In the genomic region with DNA sequence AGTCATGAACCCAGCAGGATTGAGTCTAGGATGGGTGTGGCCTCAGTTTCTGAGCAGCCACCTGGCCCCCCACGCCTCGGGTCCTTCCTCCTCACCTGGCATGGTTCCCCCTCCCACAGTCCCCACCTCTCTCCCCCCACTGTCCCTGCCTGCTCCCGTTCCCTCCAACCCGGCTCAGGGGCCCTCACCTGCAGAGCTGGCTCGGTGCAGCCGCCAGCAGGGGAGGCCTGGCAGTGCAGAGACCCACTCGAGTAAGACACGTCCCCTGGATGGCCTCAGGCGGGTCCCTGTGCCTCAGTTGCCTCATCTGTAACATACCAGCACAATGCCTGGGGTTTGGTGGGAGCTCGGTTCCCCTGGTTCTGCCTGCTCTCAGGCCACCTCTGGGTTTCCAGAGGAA, we compare ENCODE assay signal across 35 cellular contexts.
"Had no signal": no experiment of that assay in that cellular context is flagged by ENCODE, and none has a peak within 500 bp of the region (broad histone marks: within the 10 kb centered on the region; RNA-seq: fewer than 3 reads in every experiment).

No MANE protein-coding gene starts in this region.

- H3K27me3 Mint-ChIP-seq: activated CD4-positive, alpha-beta memory T cell treated with anti-CD3 and anti-CD28 coated beads for 36 hours; activated CD4-positive, alpha-beta T cell treated with anti-CD3 and anti-CD28 coated beads for 36 hours; activated CD4-positive, alpha-beta T cell treated with anti-CD3 and anti-CD28 coated beads, Interleukin-2, amount 10 ng/mL, durations not matched to agents 24 days and 14 days; activated CD8-positive, alpha-beta memory T cell treated with anti-CD3 and anti-CD28 coated beads, Interleukin-2, amount 10 ng/mL, durations not matched to agents 7 days and 5 days; activated naive CD4-positive, alpha-beta T cell treated with anti-CD3 and anti-CD28 coated beads, Interleukin-2, amount 10 ng/mL, durations not matched to agents 7 days and 5 days; activated naive CD8-positive, alpha-beta T cell treated with anti-CD3 and anti-CD28 coated beads, Interleukin-2, amount 10 ng/mL, durations not matched to agents 7 days and 5 days; brain; effector memory CD8-positive, alpha-beta T cell; T-helper 17 cell had no signal

- DNase-seq: activated CD4-positive, alpha-beta memory T cell treated with anti-CD3 and anti-CD28 coated beads for 36 hours; activated CD4-positive, alpha-beta T cell treated with anti-CD3 and anti-CD28 coated beads for 36 hours; activated CD4-positive, alpha-beta T cell treated with anti-CD3 and anti-CD28 coated beads, Interleukin-2, amount 10 ng/mL, durations not matched to agents 24 days and 14 days; activated CD4-positive, CD25-positive, alpha-beta regulatory T cell; activated CD4-positive, CD25-positive, alpha-beta regulatory T cell treated with anti-CD3 and anti-CD28 coated beads, Interleukin-2, amount 50 U/mL, for 72 hours; activated CD8-positive, alpha-beta memory T cell treated with anti-CD3 and anti-CD28 coated beads, Interleukin-2, amount 10 ng/mL, durations not matched to agents 7 days and 5 days; activated CD8-positive, alpha-beta memory T cell treated with anti-CD3 and anti-CD28 coated beads, Interleukin-2, amount 50 U/mL, for 4 hours; activated CD8-positive, alpha-beta T cell treated with anti-CD3 and anti-CD28 coated beads, Interleukin-2, amount 10 ng/mL, durations not matched to agents 7 days and 5 days; activated gamma-delta T cell; activated naive CD4-positive, alpha-beta T cell; activated naive CD4-positive, alpha-beta T cell treated with anti-CD3 and anti-CD28 coated beads, Interleukin-2, amount 10 ng/mL, durations not matched to agents 7 days and 5 days; activated naive CD8-positive, alpha-beta T cell treated with anti-CD3 and anti-CD28 coated beads, Interleukin-2, amount 10 ng/mL, durations not matched to agents 7 days and 5 days; activated T-cell treated with anti-CD3 and anti-CD28 coated beads, Interleukin-2, amount 50 U/mL, for 1 hour; activated T-cell treated with anti-CD3 and anti-CD28 coated beads, Interleukin-2, amount 50 U/mL, for 48 hours; central memory CD4-positive, alpha-beta T cell; cerebellar nuclear complex; colonic mucosa; dorsolateral prefrontal cortex; effector memory CD8-positive, alpha-beta T cell; erythroblast; foreskin keratinocyte; T-helper 1 cell; T-helper 17 cell; T1000; WERI-Rb-1 had no signal

- H3K4me3 Mint-ChIP-seq: activated CD4-positive, alpha-beta memory T cell treated with anti-CD3 and anti-CD28 coated beads for 36 hours; activated CD4-positive, alpha-beta T cell treated with anti-CD3 and anti-CD28 coated beads for 36 hours; activated CD4-positive, alpha-beta T cell treated with anti-CD3 and anti-CD28 coated beads, Interleukin-2, amount 10 ng/mL, durations not matched to agents 24 days and 14 days; activated CD8-positive, alpha-beta memory T cell treated with anti-CD3 and anti-CD28 coated beads, Interleukin-2, amount 10 ng/mL, durations not matched to agents 7 days and 5 days; activated CD8-positive, alpha-beta T cell treated with anti-CD3 and anti-CD28 coated beads, Interleukin-2, amount 10 ng/mL, durations not matched to agents 7 days and 5 days; activated naive CD4-positive, alpha-beta T cell treated with anti-CD3 and anti-CD28 coated beads, Interleukin-2, amount 10 ng/mL, durations not matched to agents 7 days and 5 days; activated naive CD8-positive, alpha-beta T cell treated with anti-CD3 and anti-CD28 coated beads, Interleukin-2, amount 10 ng/mL, durations not matched to agents 7 days and 5 days; activated T-helper 1 cell treated with anti-CD3 and anti-CD28 coated beads, Interleukin-12 subunit alpha, Interleukin-12 subunit beta, Interleukin-2, Interleukin-4 antibody, amounts not matched to agents 30 ng/mL and 10 ng/mL and 1 ng/mL, durations not matched to agents 14 hours and 24 hours and 36 hours; brain; effector memory CD8-positive, alpha-beta T cell; T-helper 17 cell; T-helper 2 cell treated with Interferon-gamma antibody and Interleukin-4, amounts not matched to agents 5 μg/mL and 100 μg/mL, for 36 hours had no signal

- H3K27me3 ChIP-seq: ascending aorta, breast epithelium, cardiac muscle cell, colonic mucosa, dorsolateral prefrontal cortex, esophagus muscularis mucosa, foreskin keratinocyte, gastroesophageal sphincter had no signal

- H3K27ac ChIP-seq: ascending aorta, breast epithelium, cardiac muscle cell, colonic mucosa, dorsolateral prefrontal cortex, esophagus muscularis mucosa, foreskin keratinocyte, gastroesophageal sphincter, WERI-Rb-1 had no signal

- H3K9me3 ChIP-seq: ascending aorta, breast epithelium, colonic mucosa, esophagus muscularis mucosa, gastroesophageal sphincter had no signal

- H3K36me3 ChIP-seq: breast epithelium, cardiac muscle cell had no signal

- H3K36me3 Mint-ChIP-seq: activated CD4-positive, alpha-beta memory T cell treated with anti-CD3 and anti-CD28 coated beads for 36 hours; activated CD8-positive, alpha-beta memory T cell treated with anti-CD3 and anti-CD28 coated beads, Interleukin-2, amount 10 ng/mL, durations not matched to agents 7 days and 5 days; activated naive CD4-positive, alpha-beta T cell treated with anti-CD3 and anti-CD28 coated beads, Interleukin-2, amount 10 ng/mL, durations not matched to agents 7 days and 5 days; activated naive CD4-positive, alpha-beta T cell treated with anti-CD3 and anti-CD28 coated beads, Interleukin-2, amount 50 U/mL, for 72 hours; activated naive CD8-positive, alpha-beta T cell treated with anti-CD3 and anti-CD28 coated beads, Interleukin-2, amount 10 ng/mL, durations not matched to agents 7 days and 5 days had no signal

- H3K4me1 Mint-ChIP-seq: activated CD4-positive, alpha-beta T cell treated with anti-CD3 and anti-CD28 coated beads for 36 hours; activated naive CD8-positive, alpha-beta T cell treated with anti-CD3 and anti-CD28 coated beads, Interleukin-2, amount 10 ng/mL, durations not matched to agents 7 days and 5 days had no signal

- ATAC-seq: activated CD4-positive, alpha-beta T cell treated with anti-CD3 and anti-CD28 coated beads for 36 hours; activated CD8-positive, alpha-beta memory T cell treated with anti-CD3 and anti-CD28 coated beads, Interleukin-2, amount 10 ng/mL, durations not matched to agents 7 days and 5 days; activated CD8-positive, alpha-beta T cell treated with anti-CD3 and anti-CD28 coated beads, Interleukin-2, amount 10 ng/mL, durations not matched to agents 7 days and 5 days; activated naive CD4-positive, alpha-beta T cell treated with anti-CD3 and anti-CD28 coated beads, Interleukin-2, amount 50 U/mL, for 72 hours; effector memory CD8-positive, alpha-beta T cell; foreskin keratinocyte; gastroesophageal sphincter; T-helper 17 cell had no signal

- H3K4me3 ChIP-seq: ascending aorta, breast epithelium, cardiac muscle cell, colonic mucosa, dorsolateral prefrontal cortex, esophagus muscularis mucosa, gastroesophageal sphincter had no signal

- H3K4me1 ChIP-seq: breast epithelium, colonic mucosa, foreskin keratinocyte had no signal

- H3K9me3 Mint-ChIP-seq: activated CD4-positive, alpha-beta memory T cell treated with anti-CD3 and anti-CD28 coated beads for 36 hours; activated CD4-positive, alpha-beta T cell treated with anti-CD3 and anti-CD28 coated beads, Interleukin-2, amount 10 ng/mL, durations not matched to agents 24 days and 14 days; activated naive CD4-positive, alpha-beta T cell treated with anti-CD3 and anti-CD28 coated beads, Interleukin-2, amount 10 ng/mL, durations not matched to agents 7 days and 5 days; activated naive CD4-positive, alpha-beta T cell treated with anti-CD3 and anti-CD28 coated beads, Interleukin-2, amount 50 U/mL, for 72 hours; activated naive CD8-positive, alpha-beta T cell treated with anti-CD3 and anti-CD28 coated beads, Interleukin-2, amount 10 ng/mL, durations not matched to agents 7 days and 5 days; activated T-helper 1 cell treated with anti-CD3 and anti-CD28 coated beads, Interleukin-12 subunit alpha, Interleukin-12 subunit beta, Interleukin-2, Interleukin-4 antibody, amounts not matched to agents 30 ng/mL and 10 ng/mL and 1 ng/mL, durations not matched to agents 14 hours and 24 hours and 36 hours; activated T-helper 2 cell treated with anti-CD3 and anti-CD28 coated beads, Interferon-gamma antibody, Interleukin-2, Interleukin-4, amounts not matched to agents 10 μg/mL and 5 μg/mL and 100 μg/mL, durations not matched to agents 14 hours and 24 hours and 36 hours; effector memory CD8-positive, alpha-beta T cell; T-helper 2 cell treated with Interferon-gamma antibody and Interleukin-4, amounts not matched to agents 5 μg/mL and 100 μg/mL, for 36 hours had no signal

- H3K27ac Mint-ChIP-seq: activated CD4-positive, alpha-beta memory T cell treated with anti-CD3 and anti-CD28 coated beads for 36 hours; activated CD4-positive, alpha-beta T cell treated with anti-CD3 and anti-CD28 coated beads for 36 hours; activated CD4-positive, alpha-beta T cell treated with anti-CD3 and anti-CD28 coated beads, Interleukin-2, amount 10 ng/mL, durations not matched to agents 24 days and 14 days; activated CD8-positive, alpha-beta memory T cell treated with anti-CD3 and anti-CD28 coated beads, Interleukin-2, amount 10 ng/mL, durations not matched to agents 7 days and 5 days; activated CD8-positive, alpha-beta T cell treated with anti-CD3 and anti-CD28 coated beads, Interleukin-2, amount 10 ng/mL, durations not matched to agents 7 days and 5 days; activated naive CD4-positive, alpha-beta T cell treated with anti-CD3 and anti-CD28 coated beads, Interleukin-2, amount 10 ng/mL, durations not matched to agents 7 days and 5 days; activated naive CD4-positive, alpha-beta T cell treated with anti-CD3 and anti-CD28 coated beads, Interleukin-2, amount 50 U/mL, for 72 hours; activated naive CD8-positive, alpha-beta T cell treated with anti-CD3 and anti-CD28 coated beads, Interleukin-2, amount 10 ng/mL, durations not matched to agents 7 days and 5 days; activated T-helper 1 cell treated with anti-CD3 and anti-CD28 coated beads, Interleukin-12 subunit alpha, Interleukin-12 subunit beta, Interleukin-2, Interleukin-4 antibody, amounts not matched to agents 30 ng/mL and 10 ng/mL and 1 ng/mL, durations not matched to agents 14 hours and 24 hours and 36 hours; activated T-helper 2 cell treated with anti-CD3 and anti-CD28 coated beads, Interferon-gamma antibody, Interleukin-2, Interleukin-4, amounts not matched to agents 10 μg/mL and 5 μg/mL and 100 μg/mL, durations not matched to agents 14 hours and 24 hours and 36 hours; effector memory CD8-positive, alpha-beta T cell; T-helper 17 cell; T-helper 2 cell treated with Interferon-gamma antibody and Interleukin-4, amounts not matched to agents 5 μg/mL and 100 μg/mL, for 36 hours had no signal
